In the genomic region with DNA sequence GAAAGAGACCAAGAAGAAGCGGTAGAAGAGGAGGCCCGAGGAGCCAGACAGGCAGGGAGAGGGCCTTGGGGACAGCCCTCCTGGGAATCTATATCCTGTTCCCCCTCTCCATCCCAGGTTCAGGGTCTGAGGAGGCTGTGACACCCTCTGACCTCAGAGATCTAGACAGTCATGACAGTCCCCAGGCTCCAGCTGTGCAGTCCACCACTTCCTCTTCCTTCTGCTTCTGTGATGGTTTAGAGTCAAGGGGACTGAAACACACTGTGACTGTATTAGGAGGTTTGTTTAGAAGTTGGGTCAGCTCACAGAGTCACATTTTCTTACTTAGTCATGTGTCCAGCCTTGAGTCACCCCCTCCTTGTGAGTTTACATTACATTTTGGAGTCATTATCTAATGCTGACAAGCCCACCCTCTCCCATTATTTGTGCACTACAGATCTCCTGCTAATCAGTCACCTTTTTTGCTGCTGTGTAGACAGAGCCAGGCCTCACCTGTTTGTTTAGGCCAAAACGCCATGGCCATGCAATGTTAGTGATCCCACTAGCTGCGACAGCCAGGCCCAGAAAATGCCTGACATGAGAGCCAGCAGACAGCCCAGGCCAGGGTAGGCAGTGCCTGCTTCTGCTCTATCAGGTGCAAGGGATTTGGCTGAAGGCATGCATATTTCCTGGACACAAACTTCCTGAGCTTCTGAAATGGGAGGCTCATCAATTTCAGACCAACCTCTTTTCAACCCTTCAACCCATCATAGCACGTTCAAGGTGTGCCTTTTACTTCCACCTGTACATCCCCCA, we compare ENCODE assay signal across 8 cellular contexts. TPM values are rescaled to one million over a fixed set of nuclear protein-coding genes. Genes with fewer than 3 reads are reported as not detected.
A peak's percentile ranks its signal among the peaks of the same experiment; 100 is the strongest.
DNase-seq lines count a peak whose midpoint lies in the region; ATAC-seq and TF ChIP-seq lines count a peak whose summit lies in the region.

No MANE protein-coding gene starts in this region.

- BruUV-seq in mammary epithelial cell (replicated peaks; lab: Mats Ljungman, UMichigan): no TSS peak
- BruUV-seq in MCF 10A (replicated peaks; lab: Mats Ljungman, UMichigan): no TSS peak
- BruUV-seq in PC-3 (replicated peaks; lab: Mats Ljungman, UMichigan): no TSS peak

- H3K36me3 Mint-ChIP-seq in MCF 10A (ENCODE audit: insufficient read depth, unreplicated experiment): peaks cover 6% of the 10 kb centered on the region
- peaks cover 12 to 26% (median 22%) of the 10 kb centered on the region in 3 donors for H3K36me3 Mint-ChIP-seq in immature natural killer cell
- peaks cover 65% of the 10 kb centered on the region for H3K36me3 Mint-ChIP-seq in nephron progenitor cell (ENCODE audit: low read depth)
- H3K36me3 Mint-ChIP-seq in mesothelial cell of epicardium: peaks cover 29% of the 10 kb centered on the region

- intact Hi-C loops in mammary epithelial cell (cut with micrococcal nuclease): no loop called here
- intact Hi-C loops in MCF 10A (cut with micrococcal nuclease): no loop called here
- intact Hi-C loops in PC-3 (cut with micrococcal nuclease): loop anchor here (10.0 kb wide), 1 partner anchor 50 kb away; no protein-coding TSS in a partner anchor

- H3K9me2 ChIP-seq in PC-3 (replicated peaks; ENCODE audit: low read length): no peaks in the 10 kb centered on the region

- no peaks in the 10 kb centered on the region for H3K27me3 ChIP-seq in mammary epithelial cell (ENCODE audit: insufficient read depth, low read length)
- H3K27me3 ChIP-seq in PC-3 (ENCODE audit: low read length): no peaks in the 10 kb centered on the region

- 93% methylated on average over 5 of the region's 5 CpGs for WGBS in mammary epithelial cell (ENCODE audit: low coverage, missing lambda C conversion rate)

- H3K27ac ChIP-seq in mammary epithelial cell (ENCODE audit: insufficient read depth, low read depth, low read length) (no peak overlapping the region), PC-3 (ENCODE audit: low read length) (peak overlapping the region; percentile 82)

- H3K4me1 Mint-ChIP-seq in MCF 10A (ENCODE audit: insufficient read depth, unreplicated experiment): peaks cover 19% of the 10 kb centered on the region
- peaks cover 50 to 70% of the 10 kb centered on the region in 2 donors for H3K4me1 Mint-ChIP-seq in immature natural killer cell
- peaks cover 5% of the 10 kb centered on the region for H3K4me1 Mint-ChIP-seq in nephron progenitor cell
- H3K4me1 Mint-ChIP-seq in mesothelial cell of epicardium: peaks cover 25% of the 10 kb centered on the region

- no peak overlapping the region for H3K4me3 Mint-ChIP-seq in MCF 10A (ENCODE audit: unreplicated experiment)
- peak overlapping the region in 4 of 5 donors; percentile 14 to 50 (median 41) for H3K4me3 Mint-ChIP-seq in immature natural killer cell
- H3K4me3 Mint-ChIP-seq in nephron progenitor cell: no peak overlapping the region
- no peak overlapping the region for H3K4me3 Mint-ChIP-seq in mesothelial cell of epicardium

- no peaks in the 10 kb centered on the region for H3K36me3 ChIP-seq in mammary epithelial cell (ENCODE audit: insufficient read depth, low read length)
- peaks cover 9% of the 10 kb centered on the region; the same call in 1 of the 2 replicates for H3K36me3 ChIP-seq in PC-3 (ENCODE audit: low read depth, low read length)

- H3K9me3 Mint-ChIP-seq in MCF 10A (ENCODE audit: unreplicated experiment) (peaks cover under 1% of the 10 kb centered on the region), immature natural killer cell (peaks cover 1 to 22% (median 15%) of the 10 kb centered on the region in 6 donors), nephron progenitor cell (peaks cover 50% of the 10 kb centered on the region), mesothelial cell of epicardium (peaks cover 33% of the 10 kb centered on the region)

- DNase-seq in mammary epithelial cell (peak; percentile 6), MCF 10A (ENCODE audit: unreplicated experiment) (no peak), PC-3 (peak; percentile 52), immature natural killer cell (peak; percentile 14 to 46 (median 43)), NCI-H526 (lab: John Stamatoyannopoulos, UW) (no peak), nephron progenitor cell (no peak), mesothelial cell of epicardium (ENCODE audit: low spot score in 2 of 2, unreplicated experiment in 2 of 2) (no peak)

- peak; percentile 99 for ATAC-seq in HG02884 (IDR thresholded peaks at IDR 0.05; ENCODE audit: unreplicated experiment)
- peak; percentile 48 for ATAC-seq in PC-3

- POLR2A ChIA-PET in MCF 10A (lab: Yijun Ruan, JAX) (interaction anchor here (0.6 kb wide), 1 partner anchor 81 kb away, joined by 3 read pairs; no protein-coding TSS in a partner anchor), PC-3 (lab: Charles Lee; ENCODE audit: unreplicated experiment) (no interaction called here)

- H3K4me2 ChIP-seq in mammary epithelial cell (ENCODE audit: insufficient read depth, low read depth, low read length) (no peak overlapping the region), PC-3 (ENCODE audit: low read length) (peak overlapping the region; percentile 44)

- H3K27ac Mint-ChIP-seq in MCF 10A (ENCODE audit: low read depth, unreplicated experiment) (no peak overlapping the region), immature natural killer cell (peak overlapping the region; percentile 75 to 98 (median 92)), nephron progenitor cell (no peak overlapping the region), mesothelial cell of epicardium (no peak overlapping the region)

- CTCF ChIA-PET in mammary epithelial cell (lab: Charles Lee; ENCODE audit: low non-redundant PET) (no interaction called here), MCF 10A (lab: Yijun Ruan, JAX) (interaction anchor here (0.6 kb wide), 1 partner anchor 379 kb away, joined by 3 read pairs; no protein-coding TSS in a partner anchor), PC-3 (lab: Charles Lee) (no interaction called here)

- H3K4me1 ChIP-seq in mammary epithelial cell (ENCODE audit: insufficient read depth, low read length) (peaks cover 3% of the 10 kb centered on the region), PC-3 (ENCODE audit: insufficient read depth, low read length) (peaks cover 38% of the 10 kb centered on the region)

- H3K9ac ChIP-seq in mammary epithelial cell (ENCODE audit: insufficient read depth, low read length): no peak overlapping the region
- H3K9ac ChIP-seq in PC-3 (ENCODE audit: low read length): peak overlapping the region; percentile 44

- H3K9me3 ChIP-seq in mammary epithelial cell (replicated peaks; ENCODE audit: insufficient read depth, low read length) (no peaks in the 10 kb centered on the region), PC-3 (ENCODE audit: low read length) (no peaks in the 10 kb centered on the region)

- TF ChIP-seq CTCF in mammary epithelial cell (conservative IDR thresholded peaks at IDR 0.05 in 1 of 2, IDR thresholded peaks at IDR 0.05 in 1 of 2; ENCODE audit: extremely low read depth in 1 of 2, insufficient read depth in 1 of 2, low read depth in 1 of 2, low read length in 2 of 2) (no peak), MCF 10A (IDR thresholded peaks at IDR 0.05; ENCODE audit: unreplicated experiment) (no peak), PC-3 (conservative IDR thresholded peaks at IDR 0.05; ENCODE audit: low read depth, low read length) (no peak), nephron progenitor cell (IDR thresholded peaks at IDR 0.05) (no peak), mesothelial cell of epicardium (IDR thresholded peaks at IDR 0.05; ENCODE audit: unreplicated experiment) (no peak)

- in situ Hi-C loops in mammary epithelial cell (cut with MboI; ENCODE audit: low sequenced_read_pairs in 2 of 2): no loop called here

- dilution Hi-C loops in mammary epithelial cell (cut with HindIII; ENCODE audit: low sequenced_read_pairs): no loop called here

- H2AFZ ChIP-seq in mammary epithelial cell (ENCODE audit: low read depth, low read length) (no peak overlapping the region), PC-3 (ENCODE audit: low read length) (no peak overlapping the region)

- H4K20me1 ChIP-seq in mammary epithelial cell (ENCODE audit: insufficient read depth, low read length) (no peaks in the 10 kb centered on the region), PC-3 (ENCODE audit: low read length) (no peaks in the 10 kb centered on the region)

- H3F3A ChIP-seq in PC-3 (ENCODE audit: low read length, unreplicated experiment): peaks cover 7% of the 10 kb centered on the region

- H3K4me3 ChIP-seq in mammary epithelial cell (replicated peaks in 1 of 3; ENCODE audit: insufficient read depth in 1 of 3, low read depth in 2 of 3, low read length in 3 of 3) (no peak overlapping the region), PC-3 (ENCODE audit: low read length) (no peak overlapping the region)

- peaks cover 42% of the 10 kb centered on the region for H3K79me2 ChIP-seq in mammary epithelial cell (ENCODE audit: insufficient read depth, low read length)
- H3K79me2 ChIP-seq in PC-3 (ENCODE audit: low read length): peaks cover 32% of the 10 kb centered on the region

- H3K27me3 Mint-ChIP-seq in MCF 10A (ENCODE audit: insufficient read depth, unreplicated experiment): no peaks in the 10 kb centered on the region
- no peaks in the 10 kb centered on the region for H3K27me3 Mint-ChIP-seq in immature natural killer cell (ENCODE audit: low read depth in 3 of 3)
- peaks cover 8% of the 10 kb centered on the region for H3K27me3 Mint-ChIP-seq in nephron progenitor cell (ENCODE audit: low read depth, poor library complexity)
- no peaks in the 10 kb centered on the region for H3K27me3 Mint-ChIP-seq in mesothelial cell of epicardium (ENCODE audit: low read depth)

RNA-seq across cellular contexts. Expression of a gene that starts 26.0 kb away (rescaled TPM):
- total RNA-seq in mammary epithelial cell: 10 to 100 TPM; 21.6 to 44.0 TPM
- polyA plus RNA-seq in mammary epithelial cell: 8.2 TPM
- polyA minus RNA-seq in mammary epithelial cell: 20.1 TPM
- 11.2 and 13.2 TPM in 2 replicates for total RNA-seq in MCF 10A (2022)
- total RNA-seq in PC-3 (2014; rRNA removed): 20.9 and 26.7 TPM in 2 replicates
- polyA plus RNA-seq in immature natural killer cell: 10 to 100 TPM; 17.7 to 26.2 (median 18.3) TPM
- total RNA-seq in mesothelial cell of epicardium: 39.2 to 40.2 TPM (median 39.6 TPM) in 3 replicates

Comparison
In these comparisons a context has a peak if more than half of its experiments do, and no peak if none do; other contexts are left out.
1. DNase-seq: peak in mammary epithelial cell (single experiment), PC-3 (single experiment) and immature natural killer cell (3 of 3); none in MCF 10A (single experiment), NCI-H526 (0 of 2), nephron progenitor cell (single experiment) and mesothelial cell of epicardium (0 of 2).
2. H3K27ac Mint-ChIP-seq: peak in immature natural killer cell (6 of 6); none in MCF 10A (single experiment), nephron progenitor cell (single experiment) and mesothelial cell of epicardium (single experiment).
3. H3K4me3 Mint-ChIP-seq: peak in immature natural killer cell (4 of 5); none in MCF 10A (single experiment), nephron progenitor cell (single experiment) and mesothelial cell of epicardium (single experiment).